Comparison of ENCODE assay signal across 22 cellular contexts in genomic region chr19:58568731-58569130, GRCh38. TPM values are rescaled to one million over a fixed set of nuclear protein-coding genes. Genes with fewer than 3 reads are reported as not detected.
DNase-seq lines count a peak whose midpoint lies in the region; ATAC-seq, FAIRE-seq and TF ChIP-seq lines count a peak whose summit lies in the region.
"Had no signal": no experiment of that assay in that cellular context is flagged by ENCODE, and none has a peak within 500 bp of the region (broad histone marks: within the 10 kb centered on the region; RNA-seq: fewer than 3 reads in every experiment).

No MANE protein-coding gene starts in this region.

- no peak for TF ChIP-seq CTCF in K562 (IDR thresholded peaks at IDR 0.05 in 2 of 3, conservative IDR thresholded peaks at IDR 0.05 in 1 of 3; ENCODE audit: insufficient read depth in 2 of 3, low read depth in 1 of 3, low read length in 3 of 3)

- H3K4me3 ChIP-seq in CD4-positive, CD25-positive, alpha-beta regulatory T cell (ENCODE audit: low read depth, low read length), result no peak overlapping the region
- no peak overlapping the region for H3K4me3 ChIP-seq in K562
- H3K4me3 ChIP-seq: body of pancreas, esophagus squamous epithelium, thoracic aorta had no signal

- TF ChIP-seq POLR2A in K562 (conservative IDR thresholded peaks at IDR 0.05), result no peak; the same call in 1 of the 2 replicates

- peaks cover 14% of the 10 kb centered on the region for H3K4me1 ChIP-seq in CD4-positive, CD25-positive, alpha-beta regulatory T cell (ENCODE audit: control insufficient read depth, insufficient read depth, low read length, poor library complexity, severe bottlenecking)
- peaks cover 15 to 16% of the 10 kb centered on the region in 2 experiments; a peak in 4 of 5 replicates for H3K4me1 ChIP-seq in K562 (replicated peaks in 1 of 2; ENCODE audit: control insufficient read depth in 2 of 2, insufficient read depth in 2 of 2, low read length in 2 of 2)

- peak overlapping the region in 2 of 4 donors; percentile 43 to 49 for H3K4me3 Mint-ChIP-seq in CD4-positive, CD25-positive, alpha-beta regulatory T cell

- no peaks in the 10 kb centered on the region for H4K20me1 ChIP-seq in K562 (replicated peaks; ENCODE audit: control insufficient read depth, insufficient read depth, low read length)

- no peak for ATAC-seq in activated CD4-positive, CD25-positive, alpha-beta regulatory T cell treated with anti-CD3 and anti-CD28 coated beads, Interleukin-2, amount 50 U/mL, for 24 hours
- no peak for ATAC-seq in CD4-positive, CD25-positive, alpha-beta regulatory T cell (ENCODE audit: low read depth in 2 of 2)
- ATAC-seq in K562 (no peak), sciatic nerve (no peak), HG03439 (IDR thresholded peaks at IDR 0.05; ENCODE audit: unreplicated experiment) (no peak)
- ATAC-seq: body of pancreas, right cardiac atrium had no signal

- intact Hi-C loops in K562 (cut with micrococcal nuclease), result no loop called here
- intact Hi-C loops in sciatic nerve (cut with DNase I), result no loop called here

- POLR2A ChIA-PET in K562 (lab: Yijun Ruan, JAX), result interaction anchor here (0.6 to 2.8 kb wide), 2 partner anchors 9 to 1179 kb away, joined by 3 to 14 read pairs; partner anchors contain the start of gene ZNF548

- no peaks in the 10 kb centered on the region for H3K27me3 ChIP-seq in CD4-positive, CD25-positive, alpha-beta regulatory T cell (ENCODE audit: control insufficient read depth, insufficient read depth, low read length)
- H3K27me3 ChIP-seq in K562 (ENCODE audit: control insufficient read depth in 2 of 2, insufficient read depth in 2 of 2, low read length in 2 of 2), result no peaks in the 10 kb centered on the region
- H3K27me3 ChIP-seq: body of pancreas, esophagus squamous epithelium had no signal

- H3K9me3 Mint-ChIP-seq in CD4-positive, CD25-positive, alpha-beta regulatory T cell, result peaks cover 0 to under 1% (median 0%) of the 10 kb centered on the region in 7 donors

- in situ Hi-C loops in K562 (cut with MboI), result no loop called here

- peaks cover 9% of the 10 kb centered on the region; the same call in 2 of the 3 replicates for H3K79me2 ChIP-seq in K562 (ENCODE audit: control insufficient read depth, insufficient read depth, low read length)

- H3K27me3 Mint-ChIP-seq in CD4-positive, CD25-positive, alpha-beta regulatory T cell, result peaks cover 9% of the 10 kb centered on the region

- peaks cover 8% of the 10 kb centered on the region for H3K36me3 Mint-ChIP-seq in CD4-positive, CD25-positive, alpha-beta regulatory T cell

- BruUV-seq in K562 (replicated peaks; lab: Mats Ljungman, UMichigan), result no TSS peak

- peak; percentile 22 for DNase-seq in activated CD4-positive, CD25-positive, alpha-beta regulatory T cell treated with anti-CD3 and anti-CD28 coated beads, Interleukin-2, amount 50 U/mL, for 72 hours
- DNase-seq in CD4-positive, CD25-positive, alpha-beta regulatory T cell, result peak in 1 of 3 donors; percentile 0
- no peak for DNase-seq in K562 (ENCODE audit: extremely low read depth in 1 of 4, low spot score in 3 of 4)
- peak; percentile 39 for DNase-seq in sciatic nerve (ENCODE audit: low spot score)
- DNase-seq in GF-D8 (lab: John Stamatoyannopoulos, UW), result no peak
- DNase-seq in NCI-H2227 (lab: John Stamatoyannopoulos, UW; ENCODE audit: unreplicated experiment), result no peak
- DNase-seq: 8988T; activated CD4-positive, alpha-beta T cell treated with anti-CD3 and anti-CD28 coated beads, Interleukin-2, amount 50 U/mL, for 1 hour; activated effector memory CD4-positive, alpha-beta T cell treated with anti-CD3 and anti-CD28 coated beads, Interleukin-2, amount 50 U/mL, for 16 hours; esophagus squamous epithelium; mesendoderm; NCI-H1048; NCI-H2081 treated with DMSO at 0.1 percent for 48 hours; NCI-H526; T1000 had no signal

- H3K36me3 ChIP-seq in CD4-positive, CD25-positive, alpha-beta regulatory T cell (ENCODE audit: control insufficient read depth, insufficient read depth, low read length), result no peaks in the 10 kb centered on the region
- peaks cover 42% of the 10 kb centered on the region; the same call in 2 of the 3 replicates for H3K36me3 ChIP-seq in K562 (ENCODE audit: control insufficient read depth, insufficient read depth, low read length)

- H3K27ac Mint-ChIP-seq in CD4-positive, CD25-positive, alpha-beta regulatory T cell, result peak overlapping the region in 2 of 3 donors; percentile 71 to 76

- H3K9me3 ChIP-seq in CD4-positive, CD25-positive, alpha-beta regulatory T cell (ENCODE audit: control insufficient read depth in 2 of 2, low read length in 2 of 2), result no peaks in the 10 kb centered on the region
- no peaks in the 10 kb centered on the region for H3K9me3 ChIP-seq in K562 (replicated peaks; ENCODE audit: control insufficient read depth, insufficient read depth, low read depth, low read length)
- H3K9me3 ChIP-seq: body of pancreas, esophagus squamous epithelium, neutrophil, thoracic aorta had no signal

- CTCF ChIA-PET in K562 (lab: Yijun Ruan, JAX; ENCODE audit: low intra/inter-chr PET ratio), result no interaction called here

- FAIRE-seq in K562 (lab: Jason Lieb, UNC), result no peak

- H2AFZ ChIP-seq in K562 (ENCODE audit: low read depth, low read length), result no peak overlapping the region

- H3K9ac ChIP-seq in K562 (ENCODE audit: insufficient read depth in 1 of 2, low read depth in 2 of 2, low read length in 2 of 2), result peak overlapping the region in 1 of 2 experiments; percentile 32; a peak in 1 of 4 replicates

- H3K4me1 Mint-ChIP-seq in CD4-positive, CD25-positive, alpha-beta regulatory T cell, result peaks cover 0 to 28% (median 22%) of the 10 kb centered on the region in 4 donors

- no peaks in the 10 kb centered on the region for H3K9me1 ChIP-seq in K562 (ENCODE audit: control insufficient read depth, insufficient read depth, low read length)

- no peak for TF ChIP-seq EP300 in K562 (IDR thresholded peaks at IDR 0.05; ENCODE audit: low read length)

- WGBS in K562 (ENCODE audit: insufficient coverage, low coverage, missing lambda C conversion rate), result 63% methylated on average over 4 of the region's 4 CpGs

- TF ChIP-seq RAD21 in K562 (CRISPR knock-in tag; conservative IDR thresholded peaks at IDR 0.05 in 1 of 2, IDR thresholded peaks at IDR 0.05 in 1 of 2), result no peak

- no peak overlapping the region; the same call in 1 of the 2 replicates for H3K4me2 ChIP-seq in K562 (ENCODE audit: insufficient read depth, low read length)

- H3K27ac ChIP-seq in CD4-positive, CD25-positive, alpha-beta regulatory T cell (ENCODE audit: insufficient read depth, low read length, poor library complexity, severe bottlenecking), result no peak overlapping the region
- H3K27ac ChIP-seq in K562 (ENCODE audit: extremely low read depth, low read depth, low read length), result no peak overlapping the region; the same call in 2 of the 3 replicates
- H3K27ac ChIP-seq: body of pancreas, C4-2B, esophagus squamous epithelium, neutrophil, thoracic aorta had no signal

RNA-seq across cellular contexts. Expression of gene MZF1, which starts 4.4 kb away (rescaled TPM):
- total RNA-seq in CD4-positive, CD25-positive, alpha-beta regulatory T cell, result 15.6 TPM
- polyA plus RNA-seq in CD4-positive, CD25-positive, alpha-beta regulatory T cell, result 1 to 10 TPM; 7.4 to 8.9 (median 7.9) TPM
- total RNA-seq in K562 (2011; cell fraction: chromatin; rRNA removed; ENCODE audit: low replicate concordance), result 118 and 203 TPM in 2 replicates
- 122 and 125 TPM in 2 replicates for total RNA-seq in K562 (2011; cell fraction: nucleolus; rRNA removed)
- total RNA-seq in K562 (2011; cell fraction: nucleoplasm; rRNA removed), result 136 and 199 TPM in 2 replicates
- total RNA-seq in K562 (2014; rRNA removed) (11.5 and 13.3 TPM in 2 replicates), K562 (2014; rRNA removed; fragmentation: Illumina TruSeq; extraction: Trizol) (5.7 and 6.5 TPM in 2 replicates), K562 (2015; rRNA removed; fragmentation: Illumina TruSeq; extraction: Trizol) (7.2 and 8.3 TPM in 2 replicates), K562 (2021) (18.8 and 19.8 TPM in 2 replicates), sciatic nerve (32.4 TPM)
- polyA plus RNA-seq in K562 (2011; rRNA removed) (17.0 and 25.4 TPM in 2 replicates), K562 (2014; fragmentation: Illumina TruSeq; extraction: Trizol) (13.4 and 15.1 TPM in 2 replicates), K562 (2014; fragmentation: Nextera tagmentation; extraction: Ambion mirVana) (1 to 10 TPM in 1 of 2 experiments, under 1 TPM in 1; 0.31 to 1.6 TPM), K562 (2014; rRNA removed) (28.2 and 29.3 TPM in 2 replicates)
- 15.8 and 20.8 TPM in 2 replicates for polyA plus RNA-seq in K562 (2011; cell fraction: cytosol; rRNA removed)
- 140 and 224 TPM in 2 replicates for polyA plus RNA-seq in K562 (2011; cell fraction: nucleus; rRNA removed)
- polyA plus RNA-seq in K562 (2012), result 14.1 and 31.8 TPM in 2 replicates
- 7.8 and 8.5 TPM in 2 replicates for polyA minus RNA-seq in K562 (2011; rRNA and poly(A)+ RNA removed)
- polyA minus RNA-seq in K562 (2011; cell fraction: cytosol; rRNA and poly(A)+ RNA removed), result 5.7 and 10.1 TPM in 2 replicates
- 27.2 and 29.3 TPM in 2 replicates for polyA minus RNA-seq in K562 (2011; cell fraction: nucleus; rRNA and poly(A)+ RNA removed)

RNA-seq across cellular contexts. Expression of gene UBE2M, which starts 10.3 kb away (rescaled TPM):
- 50.2 TPM for total RNA-seq in CD4-positive, CD25-positive, alpha-beta regulatory T cell
- polyA plus RNA-seq in CD4-positive, CD25-positive, alpha-beta regulatory T cell, result 10 to 100 TPM in 2 of 4 donors, 1 to 10 TPM in 2; 8.7 to 17.2 (median 12.9) TPM
- total RNA-seq in K562 (2011; cell fraction: chromatin; rRNA removed; ENCODE audit: low replicate concordance), result 47.2 and 87.3 TPM in 2 replicates
- 77.7 and 87.6 TPM in 2 replicates for total RNA-seq in K562 (2011; cell fraction: nucleolus; rRNA removed)
- total RNA-seq in K562 (2011; cell fraction: nucleoplasm; rRNA removed), result 51.2 and 56.4 TPM in 2 replicates
- total RNA-seq in K562 (2014; rRNA removed) (101 and 139 TPM in 2 replicates), K562 (2014; rRNA removed; fragmentation: Illumina TruSeq; extraction: Trizol) (79.2 and 81.1 TPM in 2 replicates), K562 (2015; rRNA removed; fragmentation: Illumina TruSeq; extraction: Trizol) (85.7 and 86.5 TPM in 2 replicates), K562 (2021) (127 and 131 TPM in 2 replicates), sciatic nerve (57.4 TPM)
- polyA plus RNA-seq in K562 (2011; rRNA removed) (92.0 and 117 TPM in 2 replicates), K562 (2014; fragmentation: Illumina TruSeq; extraction: Trizol) (137 and 163 TPM in 2 replicates), K562 (2014; fragmentation: Nextera tagmentation; extraction: Ambion mirVana) (1 to 10 TPM in 1 of 2 experiments, under 1 TPM in 1; 0.92 to 1.5 TPM), K562 (2014; rRNA removed) (84.8 and 96.4 TPM in 2 replicates)
- polyA plus RNA-seq in K562 (2011; cell fraction: cytosol; rRNA removed), result 81.3 and 96.5 TPM in 2 replicates
- polyA plus RNA-seq in K562 (2011; cell fraction: nucleus; rRNA removed), result 119 and 126 TPM in 2 replicates
- polyA plus RNA-seq in K562 (2012), result 112 and 160 TPM in 2 replicates
- polyA minus RNA-seq in K562 (2011; rRNA and poly(A)+ RNA removed), result 69.1 and 92.2 TPM in 2 replicates
- 57.2 and 68.0 TPM in 2 replicates for polyA minus RNA-seq in K562 (2011; cell fraction: cytosol; rRNA and poly(A)+ RNA removed)
- 15.5 and 29.4 TPM in 2 replicates for polyA minus RNA-seq in K562 (2011; cell fraction: nucleus; rRNA and poly(A)+ RNA removed)

RNA-seq across cellular contexts. Expression of gene CHMP2A, which starts 13.8 kb away (rescaled TPM):
- total RNA-seq in CD4-positive, CD25-positive, alpha-beta regulatory T cell, result 83.1 TPM
- polyA plus RNA-seq in CD4-positive, CD25-positive, alpha-beta regulatory T cell, result 100 to 1,000 TPM; 210 to 273 (median 240) TPM
- total RNA-seq in K562 (2011; cell fraction: chromatin; rRNA removed; ENCODE audit: low replicate concordance), result 34.9 and 55.0 TPM in 2 replicates
- total RNA-seq in K562 (2011; cell fraction: nucleolus; rRNA removed), result 42.5 and 47.5 TPM in 2 replicates
- total RNA-seq in K562 (2011; cell fraction: nucleoplasm; rRNA removed), result 36.2 and 43.3 TPM in 2 replicates
- total RNA-seq in K562 (2014; rRNA removed), result 127 and 142 TPM in 2 replicates
- total RNA-seq in K562 (2014; rRNA removed; fragmentation: Illumina TruSeq; extraction: Trizol), result 49.3 and 58.4 TPM in 2 replicates
- total RNA-seq in K562 (2015; rRNA removed; fragmentation: Illumina TruSeq; extraction: Trizol), result 86.9 and 87.2 TPM in 2 replicates
- total RNA-seq in K562 (2021), result 88.4 and 89.8 TPM in 2 replicates
- polyA plus RNA-seq in K562 (2011; rRNA removed), result 81.7 and 86.7 TPM in 2 replicates
- polyA plus RNA-seq in K562 (2011; cell fraction: cytosol; rRNA removed), result 111 and 116 TPM in 2 replicates
- 72.3 and 77.4 TPM in 2 replicates for polyA plus RNA-seq in K562 (2011; cell fraction: nucleus; rRNA removed)
- 122 and 150 TPM in 2 replicates for polyA plus RNA-seq in K562 (2012)
- 110 and 112 TPM in 2 replicates for polyA plus RNA-seq in K562 (2014; fragmentation: Illumina TruSeq; extraction: Trizol)
- 10 to 100 TPM; 57.6 to 71.1 TPM for polyA plus RNA-seq in K562 (2014; fragmentation: Nextera tagmentation; extraction: Ambion mirVana)
- polyA plus RNA-seq in K562 (2014; rRNA removed), result 154 and 159 TPM in 2 replicates
- 162 and 173 TPM in 2 replicates for polyA minus RNA-seq in K562 (2011; rRNA and poly(A)+ RNA removed)
- 59.5 and 70.2 TPM in 2 replicates for polyA minus RNA-seq in K562 (2011; cell fraction: cytosol; rRNA and poly(A)+ RNA removed)
- 15.3 and 24.0 TPM in 2 replicates for polyA minus RNA-seq in K562 (2011; cell fraction: nucleus; rRNA and poly(A)+ RNA removed)
- 94.6 TPM for total RNA-seq in sciatic nerve

RNA-seq across cellular contexts. Expression of gene TRIM28, which starts 24.9 kb away (rescaled TPM):
- total RNA-seq in CD4-positive, CD25-positive, alpha-beta regulatory T cell, result 379 TPM
- polyA plus RNA-seq in CD4-positive, CD25-positive, alpha-beta regulatory T cell, result 10 to 100 TPM; 34.5 to 52.4 (median 44.0) TPM
- 526 and 1,695 TPM in 2 replicates for total RNA-seq in K562 (2011; cell fraction: chromatin; rRNA removed; ENCODE audit: low replicate concordance)
- 1,048 and 1,300 TPM in 2 replicates for total RNA-seq in K562 (2011; cell fraction: nucleolus; rRNA removed)
- total RNA-seq in K562 (2011; cell fraction: nucleoplasm; rRNA removed), result 609 and 709 TPM in 2 replicates
- total RNA-seq in K562 (2014; rRNA removed) (779 and 1,386 TPM in 2 replicates), K562 (2014; rRNA removed; fragmentation: Illumina TruSeq; extraction: Trizol) (358 and 467 TPM in 2 replicates), K562 (2015; rRNA removed; fragmentation: Illumina TruSeq; extraction: Trizol) (523 and 570 TPM in 2 replicates), K562 (2021) (752 and 797 TPM in 2 replicates), sciatic nerve (168 TPM)
- polyA plus RNA-seq in K562 (2011; rRNA removed) (434 and 1,024 TPM in 2 replicates), K562 (2014; fragmentation: Illumina TruSeq; extraction: Trizol) (640 and 764 TPM in 2 replicates), K562 (2014; fragmentation: Nextera tagmentation; extraction: Ambion mirVana) (10 to 100 TPM; 12.1 to 29.3 TPM), K562 (2014; rRNA removed) (490 and 541 TPM in 2 replicates)
- 553 and 1,059 TPM in 2 replicates for polyA plus RNA-seq in K562 (2011; cell fraction: cytosol; rRNA removed)
- 1,513 and 2,015 TPM in 2 replicates for polyA plus RNA-seq in K562 (2011; cell fraction: nucleus; rRNA removed)
- 1,261 and 1,407 TPM in 2 replicates for polyA plus RNA-seq in K562 (2012)
- polyA minus RNA-seq in K562 (2011; rRNA and poly(A)+ RNA removed), result 826 and 1,247 TPM in 2 replicates
- 1,076 and 1,289 TPM in 2 replicates for polyA minus RNA-seq in K562 (2011; cell fraction: cytosol; rRNA and poly(A)+ RNA removed)
- 406 and 505 TPM in 2 replicates for polyA minus RNA-seq in K562 (2011; cell fraction: nucleus; rRNA and poly(A)+ RNA removed)

RNA-seq across cellular contexts. Expression of gene ZBTB45, which starts 49.1 kb away (rescaled TPM):
- 8.0 TPM for total RNA-seq in CD4-positive, CD25-positive, alpha-beta regulatory T cell
- 1 to 10 TPM; 4.2 to 5.7 (median 4.9) TPM for polyA plus RNA-seq in CD4-positive, CD25-positive, alpha-beta regulatory T cell
- 5.0 and 18.1 TPM in 2 replicates for total RNA-seq in K562 (2011; cell fraction: chromatin; rRNA removed; ENCODE audit: low replicate concordance)
- 20.8 and 21.2 TPM in 2 replicates for total RNA-seq in K562 (2011; cell fraction: nucleolus; rRNA removed)
- total RNA-seq in K562 (2011; cell fraction: nucleoplasm; rRNA removed), result 9.8 and 10.9 TPM in 2 replicates
- total RNA-seq in K562 (2014; rRNA removed) (7.2 and 7.8 TPM in 2 replicates), K562 (2014; rRNA removed; fragmentation: Illumina TruSeq; extraction: Trizol) (0.32 and 0.58 TPM in 2 replicates), K562 (2015; rRNA removed; fragmentation: Illumina TruSeq; extraction: Trizol) (2.2 and 2.7 TPM in 2 replicates), K562 (2021) (14.0 and 16.1 TPM in 2 replicates), sciatic nerve (14.9 TPM)
- polyA plus RNA-seq in K562 (2011; rRNA removed) (1.4 and 4.0 TPM in 2 replicates), K562 (2014; fragmentation: Illumina TruSeq; extraction: Trizol) (1.8 and 4.7 TPM in 2 replicates), K562 (2014; fragmentation: Nextera tagmentation; extraction: Ambion mirVana) (under 1 TPM; 0.08 to 0.13 TPM), K562 (2014; rRNA removed) (5.8 and 6.8 TPM in 2 replicates)
- polyA plus RNA-seq in K562 (2011; cell fraction: cytosol; rRNA removed), result 3.6 and 10.4 TPM in 2 replicates
- polyA plus RNA-seq in K562 (2011; cell fraction: nucleus; rRNA removed), result 7.2 and 14.2 TPM in 2 replicates
- polyA plus RNA-seq in K562 (2012), result 11.7 TPM in 2 replicates
- 1.9 and 2.0 TPM in 2 replicates for polyA minus RNA-seq in K562 (2011; rRNA and poly(A)+ RNA removed)
- 5.1 and 6.6 TPM in 2 replicates for polyA minus RNA-seq in K562 (2011; cell fraction: cytosol; rRNA and poly(A)+ RNA removed)
- polyA minus RNA-seq in K562 (2011; cell fraction: nucleus; rRNA and poly(A)+ RNA removed), result 10.7 and 11.2 TPM in 2 replicates

Comparison
In these comparisons a context has a peak if more than half of its experiments do, and no peak if none do; other contexts are left out.
1. DNase-seq: peak in activated CD4-positive, CD25-positive, alpha-beta regulatory T cell treated with anti-CD3 and anti-CD28 coated beads, Interleukin-2, amount 50 U/mL, for 72 hours (single experiment) and sciatic nerve (single experiment); none in K562 (0 of 4), GF-D8 (single experiment) and NCI-H2227 (single experiment).